Comparison of ENCODE assay signal across 8 cellular contexts in the genomic region with DNA sequence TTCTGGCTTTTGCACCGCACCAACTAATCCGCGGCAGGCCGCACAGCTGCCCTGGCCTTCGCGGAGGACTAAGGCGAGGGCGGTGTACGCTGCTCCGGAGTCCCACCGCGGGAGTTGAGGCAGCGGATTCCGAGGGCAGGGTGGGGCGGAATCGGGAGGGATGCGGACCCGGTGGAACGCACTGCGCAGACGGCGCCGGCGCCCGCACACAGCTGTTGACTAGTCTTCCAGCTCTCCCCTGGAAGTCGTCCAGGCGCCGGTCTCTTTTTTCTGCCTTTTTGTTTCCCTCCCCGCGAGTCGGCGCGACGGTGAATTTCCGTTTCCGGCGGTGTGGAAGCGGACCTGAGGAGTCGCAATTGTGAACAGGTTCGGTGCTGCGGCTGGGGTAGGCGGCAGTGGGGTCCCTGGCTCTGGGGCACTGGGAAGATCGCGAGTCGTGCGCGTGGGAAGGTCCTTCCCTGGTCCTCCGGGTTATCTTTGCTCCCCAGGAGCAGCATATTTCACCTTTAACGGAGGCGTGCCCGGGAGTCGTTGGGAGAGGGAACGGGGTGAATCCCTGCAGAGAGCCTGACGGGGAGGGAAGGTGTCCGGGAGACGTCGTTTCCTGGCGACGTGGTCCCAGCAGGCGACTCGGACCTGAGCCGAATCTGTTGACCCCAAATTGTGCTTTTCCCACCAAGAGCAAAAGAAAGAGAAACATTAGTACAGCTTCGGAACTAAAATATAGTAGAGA. TPM values are rescaled to one million over a fixed set of nuclear protein-coding genes. Genes with fewer than 3 reads are reported as not detected.
DNase-seq lines count a peak whose midpoint lies in the region; ATAC-seq and TF ChIP-seq lines count a peak whose summit lies in the region.

A gene (plus strand): TSS at position 319 of the 733 bp plus-strand sequence. CDS start 5,195 bp downstream, outside the sequence.

- no peak for TF ChIP-seq CTCF in parathyroid adenoma (IDR thresholded peaks at IDR 0.05)
- TF ChIP-seq CTCF in tibial artery (IDR thresholded peaks at IDR 0.05) = no peak

- intact Hi-C loops in cardiac septum (cut with DNase I) = no loop called here
- intact Hi-C loops in tibial artery (cut with DNase I; ENCODE audit: low total_unique reads) = no loop called here

- peak within 1 kb of the TSS; percentile 76 for H3K27ac ChIP-seq in parathyroid adenoma
- peak within 1 kb of the TSS; percentile 76 to 80 for H3K27ac ChIP-seq in tibial artery

- peak within 1 kb of the TSS; percentile 86 for H3K4me2 ChIP-seq in parathyroid adenoma (ENCODE audit: low read length)

- H3K4me3 ChIP-seq in parathyroid adenoma (ENCODE audit: low read depth, low read length) = peak within 1 kb of the TSS; percentile 65
- peak within 1 kb of the TSS; percentile 66 to 73 for H3K4me3 ChIP-seq in tibial artery

- H2AFZ ChIP-seq in parathyroid adenoma = peak within 1 kb of the TSS; percentile 100

- peak; percentile 45 for DNase-seq in DMS79 (lab: John Stamatoyannopoulos, UW)
- peak; percentile 82 for DNase-seq in KBM-7
- peak; percentile 41 for DNase-seq in SKM-1 treated with dmso at 0.1 percent for 144 hours (lab: John Stamatoyannopoulos, UW; ENCODE audit: unreplicated experiment)
- DNase-seq in activated naive CD8-positive, alpha-beta T cell treated with anti-CD3 and anti-CD28 coated beads, Interleukin-2, amount 50 U/mL, for 16 hours (ENCODE audit: low read depth, low spot score) = peak; percentile 52
- DNase-seq in cardiac septum (ENCODE audit: low spot score) = peak; percentile 92
- DNase-seq in tibial artery = peak; percentile 60 to 85

- in situ Hi-C loops in KBM-7 (cut with MboI; ENCODE audit: low pct_unique_long_range_greater_than_20kb, low sequenced_read_pairs) = no loop called here

- no peaks in the 10 kb centered on the region for H3K79me2 ChIP-seq in parathyroid adenoma

- peaks cover 6% of the 10 kb centered on the region for H3K4me1 ChIP-seq in parathyroid adenoma
- H3K4me1 ChIP-seq in tibial artery = peaks cover 0 to 12% (median 0%) of the 10 kb centered on the region in 4 donors

- H3K36me3 ChIP-seq in parathyroid adenoma (ENCODE audit: control insufficient read depth, insufficient read depth, low read length) (no peaks in the 10 kb centered on the region), tibial artery (no peaks in the 10 kb centered on the region)

- ATAC-seq in GM21723 (IDR thresholded peaks at IDR 0.05; ENCODE audit: unreplicated experiment) = peak; percentile 85

- no peaks in the 10 kb centered on the region for H3K27me3 ChIP-seq in parathyroid adenoma (ENCODE audit: control insufficient read depth, insufficient read depth, low read length)
- H3K27me3 ChIP-seq in tibial artery = no peaks in the 10 kb centered on the region

- H3K9ac ChIP-seq in parathyroid adenoma = peak within 1 kb of the TSS; percentile 20

- H3K9me3 ChIP-seq in parathyroid adenoma (ENCODE audit: control insufficient read depth, low read length) = no peaks in the 10 kb centered on the region
- H3K9me3 ChIP-seq in tibial artery = no peaks in the 10 kb centered on the region

RNA-seq across cellular contexts. Expression of the gene that starts here (rescaled TPM):
- total RNA-seq in cardiac septum = 3.0 TPM

Comparison
In these comparisons a context has a peak if more than half of its experiments do, and no peak if none do; other contexts are left out.
1. Peak in every context shown above with its lines: DNase-seq, ATAC-seq, H3K4me3 ChIP-seq and H3K27ac ChIP-seq.
2. DNase-seq: peak in every context shown above with its lines; median percentile 92 in cardiac septum; 82 in KBM-7; 72 in tibial artery; 52 in activated naive CD8-positive, alpha-beta T cell treated with anti-CD3 and anti-CD28 coated beads, Interleukin-2, amount 50 U/mL, for 16 hours; 45 in DMS79; 41 in SKM-1 treated with dmso at 0.1 percent for 144 hours.